Comparison of ENCODE assay signal across 8 cellular contexts in the genomic region with DNA sequence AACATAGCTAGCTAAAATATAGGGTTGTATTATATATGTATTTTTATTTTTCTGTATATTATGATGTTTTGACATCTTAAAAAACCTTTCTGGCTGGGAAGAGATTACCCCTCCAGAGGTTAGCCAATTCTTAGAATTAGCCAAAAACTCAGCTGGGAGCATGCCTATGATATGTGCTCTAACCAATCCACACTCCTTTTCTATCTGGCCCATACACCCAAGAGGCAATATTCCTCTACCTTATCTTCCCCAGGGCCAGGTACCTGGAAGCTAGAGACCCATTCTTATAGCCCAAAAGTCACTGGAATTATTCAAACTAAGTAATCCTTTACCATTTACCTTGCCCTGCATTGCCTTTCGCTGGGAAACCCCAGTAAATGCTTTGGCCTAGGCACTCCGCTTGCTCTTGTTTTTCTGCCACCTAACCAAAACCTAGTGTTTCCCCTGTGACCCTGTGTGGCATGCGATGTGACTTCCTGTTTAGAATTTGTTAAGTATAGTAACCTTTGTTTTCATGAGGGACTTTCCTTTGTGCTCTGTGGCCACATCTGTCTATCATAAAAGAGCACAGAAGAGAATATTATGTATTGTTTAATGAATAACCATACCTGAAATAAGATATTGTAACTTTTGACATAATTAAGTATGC. TPM values are rescaled to one million over a fixed set of nuclear protein-coding genes. Genes with fewer than 3 reads are reported as not detected.
A peak's percentile ranks its signal among the peaks of the same experiment; 100 is the strongest.
DNase-seq lines count a peak whose midpoint lies in the region; FAIRE-seq and TF ChIP-seq lines count a peak whose summit lies in the region.

No MANE protein-coding gene starts in this region.

- no peaks in the 10 kb centered on the region for H4K20me1 ChIP-seq in H9 (ENCODE audit: control insufficient read depth, insufficient read depth, insufficient read length)

- H2BK120ac ChIP-seq in H9 (ENCODE audit: low read depth, low read length, poor library complexity, severe bottlenecking): no peak overlapping the region

- H3K4me3 ChIP-seq in Peyer's patch: no peak overlapping the region

- H4K5ac ChIP-seq in H9 (ENCODE audit: insufficient read length, low read depth, low read length): no peak overlapping the region

- no peak overlapping the region for H2BK12ac ChIP-seq in H9 (ENCODE audit: insufficient read length, low read depth, low read length)

- no peak overlapping the region for H2BK15ac ChIP-seq in H9 (ENCODE audit: low read depth, low read length)

- H3K36me3 Mint-ChIP-seq in H9 (ENCODE audit: insufficient read depth in 1 of 3, low read depth in 3 of 3): peaks cover 4 to 9% (median 5%) of the 10 kb centered on the region in 3 experiments; a peak in 5 of 7 replicates

- no peak overlapping the region for H2AK5ac ChIP-seq in H9 (ENCODE audit: insufficient read length, low read length)

- H2AFZ ChIP-seq in H9 (ENCODE audit: low read length): no peak overlapping the region

- WGBS in H9 (ENCODE audit: extremely low coverage, insufficient read length, low lambda C conversion rate): no CpG with 5 or more reads among the region's 3 CpGs

- H3K9me3 Mint-ChIP-seq in H9: 0 out of 5 replicates have a peak, but pooled peaks cover 0 to 2% of the 10 kb centered on the region in 2 experiments

- H3K4me3 Mint-ChIP-seq in H9: no peak overlapping the region

- H3K4me1 ChIP-seq in H9 (ENCODE audit: insufficient read depth, low read length) (no peaks in the 10 kb centered on the region), Peyer's patch (peaks cover 0 to 16% (median 0%) of the 10 kb centered on the region in 4 donors)

- no peak for FAIRE-seq in RCC 7860 (lab: Jason Lieb, UNC)

- H4K8ac ChIP-seq in H9 (replicated peaks; ENCODE audit: insufficient read length, low read depth, low read length): no peak overlapping the region

- peaks cover 0 to 4% of the 10 kb centered on the region in 2 experiments; a peak in 1 of 4 replicates for H3K4me1 Mint-ChIP-seq in H9

- in situ Hi-C loops in GM13976 (cut with MboI; ENCODE audit: low sequenced_read_pairs, unreplicated experiment): no loop called here

- H3K36me3 ChIP-seq in Peyer's patch: no peaks in the 10 kb centered on the region

- no peaks in the 10 kb centered on the region for H3K79me1 ChIP-seq in H9 (ENCODE audit: insufficient read depth, low read depth, low read length, poor library complexity, severe bottlenecking)

- no peaks in the 10 kb centered on the region for H3K79me2 ChIP-seq in H9 (ENCODE audit: insufficient read depth, low read length)

- H4K91ac ChIP-seq in H9 (ENCODE audit: insufficient read length, low read depth, low read length): no peak overlapping the region

- H3K27ac Mint-ChIP-seq in H9: peak overlapping the region in 1 of 3 experiments; percentile 83; a peak in 2 of 7 replicates

- H3K4me2 ChIP-seq in H9 (ENCODE audit: insufficient read depth, insufficient read length, low read length): no peak overlapping the region

- H3K9me3 ChIP-seq in H9 (ENCODE audit: control insufficient read depth, low read depth, low read length): no peaks in the 10 kb centered on the region
- no peaks in the 10 kb centered on the region for H3K9me3 ChIP-seq in Peyer's patch

- no peak overlapping the region for H2BK5ac ChIP-seq in H9 (ENCODE audit: insufficient read length, low read length)

- no peak overlapping the region for H2BK20ac ChIP-seq in H9 (ENCODE audit: low read depth, low read length, poor library complexity, severe bottlenecking)

- H3K4ac ChIP-seq in H9 (ENCODE audit: low read depth, low read length): no peak overlapping the region

- DNase-seq in GM13976 (ENCODE audit: low spot score): peak; percentile 19
- no peak for DNase-seq in H9
- peak in 2 of 3 donors; percentile 63 to 75 for DNase-seq in Peyer's patch
- DNase-seq in central memory CD4-positive, alpha-beta T cell: peak; percentile 77
- no peak for DNase-seq in NCI-H1417 treated with DMSO at 0.1 percent for 48 hours (lab: John Stamatoyannopoulos, UW)
- DNase-seq in putamen (ENCODE audit: low spot score): no peak
- no peak for DNase-seq in globus pallidus (ENCODE audit: low spot score)
- DNase-seq in RCC 7860 (ENCODE audit: low spot score): no peak

- TF ChIP-seq CTCF in GM13976 (IDR thresholded peaks at IDR 0.05; ENCODE audit: borderline replicate concordance, control extremely low read depth, extremely low read depth, insufficient read depth, missing control alignments) (no peak), H9 (conservative IDR thresholded peaks at IDR 0.05) (no peak), Peyer's patch (IDR thresholded peaks at IDR 0.05) (no peak)

- H3K18ac ChIP-seq in H9 (ENCODE audit: insufficient read length, low read depth, low read length): no peak overlapping the region

- H3K27me3 ChIP-seq in H9 (ENCODE audit: insufficient read depth, low read length) (no peaks in the 10 kb centered on the region), Peyer's patch (no peaks in the 10 kb centered on the region)

- no peak for TF ChIP-seq POLR2A in Peyer's patch (IDR thresholded peaks at IDR 0.05)

- H3K27me3 Mint-ChIP-seq in H9 (ENCODE audit: low read depth): no peaks in the 10 kb centered on the region

- H3K14ac ChIP-seq in H9 (ENCODE audit: insufficient read depth, low read length): no peak overlapping the region

- H3K9ac ChIP-seq in H9 (ENCODE audit: extremely low read depth, insufficient read length, low read length): no peak overlapping the region

- no peak overlapping the region for H3T11ph ChIP-seq in H9 (ENCODE audit: low read length)

- H3K27ac ChIP-seq in H9 (ENCODE audit: insufficient read length, low read depth, low read length) (peak overlapping the region; percentile 33), Peyer's patch (peak overlapping the region in 3 of 4 donors; percentile 50 to 61 (median 56))

- H3K23me2 ChIP-seq in H9 (ENCODE audit: insufficient read length, low read depth, low read length, poor library complexity, severe bottlenecking): no peaks in the 10 kb centered on the region

- no peak overlapping the region for H3K23ac ChIP-seq in H9 (ENCODE audit: insufficient read length, low read depth, low read length)

- no peak overlapping the region for H3K56ac ChIP-seq in H9 (ENCODE audit: insufficient read length, low read depth, low read length)

RNA-seq across cellular contexts. Expression of a gene that starts 37.4 kb away (rescaled TPM):
- 45.6 and 48.3 TPM in 2 replicates for total RNA-seq in H9 (2021)
- 10 to 100 TPM; 30.4 to 66.8 (median 53.0) TPM for total RNA-seq in Peyer's patch

Comparison
In these comparisons a context has a peak if more than half of its experiments do, and no peak if none do; other contexts are left out.
1. DNase-seq: peak in GM13976 (single experiment), Peyer's patch (2 of 3) and central memory CD4-positive, alpha-beta T cell (single experiment); none in H9 (single experiment), NCI-H1417 treated with DMSO at 0.1 percent for 48 hours (single experiment), putamen (single experiment), globus pallidus (single experiment) and RCC 7860 (single experiment).